ENCODE assay signal across 25 cellular contexts in the genomic region with DNA sequence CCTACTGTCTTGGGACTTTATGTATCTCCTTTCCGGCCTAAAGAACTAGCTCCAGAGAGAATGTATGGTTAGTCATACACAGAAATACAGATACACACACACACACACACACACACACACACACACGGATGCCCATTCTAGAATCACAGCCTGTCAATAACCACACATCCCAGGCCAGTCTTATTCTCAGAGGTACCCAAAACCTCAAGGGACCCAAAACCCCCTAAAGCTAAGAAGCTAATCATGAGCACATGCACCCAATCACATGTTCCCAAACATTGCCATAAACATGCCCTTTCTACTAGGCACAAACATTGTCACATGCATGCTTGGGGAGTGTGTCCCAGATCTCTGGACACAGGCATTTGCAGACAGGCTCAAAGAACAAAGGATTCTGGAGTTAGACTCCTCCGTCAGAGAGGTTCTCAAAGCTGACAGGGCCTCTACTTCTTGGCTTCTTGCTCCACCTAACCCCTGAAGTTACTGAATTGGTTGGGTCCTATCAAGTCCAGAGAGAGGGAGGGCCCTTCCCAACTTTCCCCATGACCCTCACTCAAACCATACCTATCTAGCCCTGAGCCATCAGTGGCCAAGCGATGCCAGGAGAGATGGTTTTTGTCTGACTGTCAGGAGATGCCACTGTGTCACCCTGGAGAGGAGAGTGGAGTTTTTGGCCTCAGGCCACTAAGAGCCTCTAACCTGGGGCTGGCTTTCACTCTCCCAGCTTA.
"Had no signal": no experiment of that assay in that cellular context is flagged by ENCODE, and none has a peak within 500 bp of the region (broad histone marks: within the 10 kb centered on the region; RNA-seq: fewer than 3 reads in every experiment).

No MANE protein-coding gene starts in this region.

- FAIRE-seq: endothelial cell of umbilical vein had no signal

- H3K27me3 ChIP-seq: cardiac muscle cell, gastrocnemius medialis, sigmoid colon, vagina had no signal

- ATAC-seq: activated T-cell treated with anti-CD3 and anti-CD28 coated beads, Interleukin-2, amount 50 U/mL, for 72 hours; esophagus mucosa; gastrocnemius medialis; stimulated activated naive B cell treated with anti-CD40 and anti-IgM and Interleukin-4, amounts not matched to agents 10 μg/mL and 1 μg/mL and 100 μg/mL, for 72 hours; WTC11 had no signal

- H3K36me3 ChIP-seq: cardiac muscle cell, gastrocnemius medialis, left ventricle myocardium inferior, sigmoid colon, vagina had no signal

- H3K4me3 ChIP-seq: cardiac muscle cell, gastrocnemius medialis, left ventricle myocardium inferior, sigmoid colon, smooth muscle cell, vagina had no signal

- DNase-seq: activated effector memory CD4-positive, alpha-beta T cell treated with Interleukin-2 at 50 U/mL for 16 hours; activated naive CD4-positive, alpha-beta T cell treated with anti-CD3 and anti-CD28 coated beads, Interleukin-2, amount 10 ng/mL, durations not matched to agents 7 days and 5 days; activated T-cell treated with anti-CD3 and anti-CD28 coated beads, Interleukin-2, amount 50 U/mL, for 72 hours; amygdala; effector memory CD4-positive, alpha-beta T cell; gastrocnemius medialis; hippocampal formation; kidney glomerular epithelial cell; left ventricle myocardium inferior; mammary epithelial cell; naive B cell; nucleus accumbens; retina; sigmoid colon; stimulated activated CD4-positive, alpha-beta T cell treated with anti-CD3 and anti-CD28 coated beads, Interleukin-2, amount 100 ng/mL, for 48 hours; stimulated activated CD8-positive, alpha-beta memory T cell treated with anti-CD3 and anti-CD28 coated beads, Interleukin-4, amount 100 ng/mL, for 48 hours; stimulated activated naive B cell treated with anti-CD40 and anti-IgM and Interleukin-4, amounts not matched to agents 10 μg/mL and 1 μg/mL and 100 μg/mL, for 72 hours; T1000; trophoblast cell had no signal
